3 cellular contexts compared by ENCODE assay signal in genomic region chr15:67032608-67033007, GRCh38.
A peak's percentile ranks its signal among the peaks of the same experiment; 100 is the strongest.
TF ChIP-seq lines count a peak whose summit lies in the region.

No MANE protein-coding gene starts in this region.

TF ChIP-seq in HepG2, 621 proteins besides CTCF, POLR2A, EP300 and RAD21:
- TF ChIP-seq ZNF335 (CRISPR knock-in tag; IDR thresholded peaks at IDR 0.05) (no peak), ZMYM3 (CRISPR knock-in tag; IDR thresholded peaks at IDR 0.05) (peak; percentile 53; the same call in 1 of the 2 replicates), ZMAT3 (CRISPR knock-in tag; conservative IDR thresholded peaks at IDR 0.05) (no peak), MATR3 (CRISPR knock-in tag; IDR thresholded peaks at IDR 0.05) (no peak), RBM22 (optimal IDR thresholded peaks at IDR 0.05; ENCODE audit: low read length) (peak; percentile 46), ZNF460 (CRISPR knock-in tag; IDR thresholded peaks at IDR 0.05; ENCODE audit: borderline replicate concordance) (no peak)

TF ChIP-seq in HEK293, 187 proteins besides CTCF, POLR2A, EP300 and RAD21:
- 0 out of 2 replicates have a peak, but pooled peaks have one; percentile 51 for TF ChIP-seq ZNF580 (tag by site-specific recombination; IDR thresholded peaks at IDR 0.05)
- no peak for TF ChIP-seq REPIN1 (tag by site-specific recombination; IDR thresholded peaks at IDR 0.05; ENCODE audit: low read depth)
- peak; percentile 99 for TF ChIP-seq ZNF623 (tag by site-specific recombination; IDR thresholded peaks at IDR 0.05)

TF ChIP-seq in H1, 55 proteins besides CTCF, POLR2A, EP300 and RAD21:
- TF ChIP-seq HDAC2 (IDR thresholded peaks at IDR 0.05; ENCODE audit: borderline replicate concordance in 1 of 2, low read depth in 2 of 2, low read length in 2 of 2) (peak in 1 of 2 experiments; percentile 89; a peak in 1 of 4 replicates), CHD1 (IDR thresholded peaks at IDR 0.05; ENCODE audit: low read depth, low read length) (no peak), ZNF274 (IDR thresholded peaks at IDR 0.05; ENCODE audit: borderline replicate concordance, extremely low read depth, low read length) (no peak), RFX5 (IDR thresholded peaks at IDR 0.05; ENCODE audit: borderline replicate concordance, low read depth, low read length) (no peak), SIN3A (conservative IDR thresholded peaks at IDR 0.05 in 1 of 2, IDR thresholded peaks at IDR 0.05 in 1 of 2; ENCODE audit: low read depth in 1 of 2, low read length in 2 of 2) (no peak), ATF3 (IDR thresholded peaks at IDR 0.05; ENCODE audit: insufficient read depth, low read depth, low read length) (no peak), SIRT6 (IDR thresholded peaks at IDR 0.05; ENCODE audit: low read length) (no peak), SIX5 (IDR thresholded peaks at IDR 0.05; ENCODE audit: low read depth, low read length) (no peak), USF2 (IDR thresholded peaks at IDR 0.05; ENCODE audit: low read length) (no peak), BACH1 (IDR thresholded peaks at IDR 0.05; ENCODE audit: low read length) (no peak), CBX5 (IDR thresholded peaks at IDR 0.05; ENCODE audit: low read depth, low read length) (no peak), KDM1A (IDR thresholded peaks at IDR 0.05; ENCODE audit: borderline replicate concordance, low read length) (peak; percentile 94)
